ENCODE assay signal across 34 cellular contexts in the genomic region with DNA sequence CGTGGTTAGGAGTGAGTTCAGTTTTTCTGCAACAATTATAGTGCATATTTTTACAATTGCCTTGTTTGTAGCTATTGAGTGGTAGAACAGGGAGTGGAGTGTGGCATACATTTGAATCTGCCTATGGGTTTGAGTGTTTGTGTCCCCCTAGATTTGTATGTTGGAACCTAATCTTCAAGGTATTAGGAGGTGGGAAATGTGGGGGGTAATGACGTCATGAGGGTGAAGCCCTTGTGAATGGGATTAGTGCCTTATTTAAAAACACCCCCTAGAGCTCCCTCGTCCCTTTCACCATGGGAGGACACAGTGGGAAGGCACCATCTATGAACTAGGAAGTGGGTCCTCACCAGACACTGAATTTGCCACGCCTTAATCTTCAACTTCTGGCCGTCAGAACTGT.
"Had no signal": no experiment of that assay in that cellular context is flagged by ENCODE, and none has a peak within 500 bp of the region (broad histone marks: within the 10 kb centered on the region; RNA-seq: fewer than 3 reads in every experiment).

No MANE protein-coding gene starts in this region.

- H3K4me2 ChIP-seq: KMS-11 had no signal

- H3K27me3 ChIP-seq: MG63 had no signal

- DNase-seq: Karpas-422, Kasumi-1, MG63, MM.1S, MV-4-11, NCI-H1048, NCI-H1092, NCI-H1092 treated with DMSO at 0.1 percent for 48 hours, NCI-H1105, NCI-H1105 treated with DMSO at 0.1 percent for 48 hours, NCI-H1417, NCI-H1417 treated with DMSO at 0.1 percent for 48 hours, NCI-H1436, NCI-H1436 treated with DMSO at 0.1 percent for 48 hours, NCI-H146, NCI-H1694, NCI-H1694 treated with DMSO at 0.1 percent for 48 hours, NCI-H187, NCI-H187 treated with DMSO at 0.1 percent for 48 hours, NCI-H1930, NCI-H2029, NCI-H2029 treated with DMSO at 0.1 percent for 48 hours, NCI-H2081, NCI-H2081 treated with DMSO at 0.1 percent for 48 hours, NCI-H2107, NCI-H2171, NCI-H2171 treated with DMSO at 0.1 percent for 48 hours, NCI-H2227 treated with DMSO at 0.1 percent for 48 hours, NCI-H226, NCI-H345, NCI-H446, NCI-H446 treated with DMSO at 0.1 percent for 48 hours, NCI-H510A had no signal

- H3K36me3 ChIP-seq: MG63 had no signal

- H3K4me3 ChIP-seq: MG63 had no signal

- H3K9ac ChIP-seq: KMS-11 had no signal

- H3K9me3 ChIP-seq: MG63 had no signal

- H3K27ac ChIP-seq: KMS-11 had no signal
